1 cellular context compared by ENCODE assay signal in genomic region chr1:114701931-114702330, GRCh38.
TF ChIP-seq lines count a peak whose summit lies in the region.

No MANE protein-coding gene starts in this region.

TF ChIP-seq in HepG2, 621 proteins besides CTCF, POLR2A, EP300 and RAD21:
- TF ChIP-seq ZKSCAN1 (IDR thresholded peaks at IDR 0.05; ENCODE audit: low read length) = no peak
- TF ChIP-seq ZNF780A (CRISPR knock-in tag; IDR thresholded peaks at IDR 0.05) = no peak
- no peak for TF ChIP-seq CENPBD1 (CRISPR knock-in tag; IDR thresholded peaks at IDR 0.05; ENCODE audit: borderline replicate concordance, low read depth)
- TF ChIP-seq ZNF879 (CRISPR knock-in tag; IDR thresholded peaks at IDR 0.05) = no peak
- TF ChIP-seq ZNF580 (CRISPR knock-in tag; IDR thresholded peaks at IDR 0.05; ENCODE audit: borderline replicate concordance, low read depth) = no peak
- TF ChIP-seq TBX2 (CRISPR knock-in tag; IDR thresholded peaks at IDR 0.05; ENCODE audit: borderline replicate concordance) = no peak
- TF ChIP-seq ZNF75D (CRISPR knock-in tag; IDR thresholded peaks at IDR 0.05; ENCODE audit: borderline replicate concordance) = no peak
- no peak for TF ChIP-seq SP4 (CRISPR knock-in tag; IDR thresholded peaks at IDR 0.05)
- TF ChIP-seq ZNF883 (CRISPR knock-in tag; IDR thresholded peaks at IDR 0.05; ENCODE audit: not compliant biosample characterization) = no peak
- TF ChIP-seq ATF7 (IDR thresholded peaks at IDR 0.05) = no peak
- TF ChIP-seq ATF7 (CRISPR knock-in tag; IDR thresholded peaks at IDR 0.05) = no peak
